In genomic region chr1:186681136-186681535, GRCh38 we compare ENCODE assay signal across 9 cellular contexts. TPM values are rescaled to one million over a fixed set of nuclear protein-coding genes. Genes with fewer than 3 reads are reported as not detected.
DNase-seq lines count a peak whose midpoint lies in the region; ATAC-seq, FAIRE-seq and TF ChIP-seq lines count a peak whose summit lies in the region.
"Had no signal": no experiment of that assay in that cellular context is flagged by ENCODE, and none has a peak within 500 bp of the region (broad histone marks: within the 10 kb centered on the region; RNA-seq: fewer than 3 reads in every experiment).

No MANE protein-coding gene starts in this region.

- CTCF ChIA-PET in A549 (lab: Yijun Ruan, JAX), result interaction anchor here (0.6 to 2.9 kb wide), 13 partner anchors 11 to 275 kb away, joined by 3 to 24 read pairs (median 5); no protein-coding TSS in a partner anchor

- POLR2A ChIA-PET in A549 (lab: Yijun Ruan, JAX), result interaction anchor here (1.0 to 1.9 kb wide), 3 partner anchors 35 to 306 kb away, joined by 3 to 7 read pairs (median 7); partner anchors contain the start of gene TPR

- TF ChIP-seq CTCF in A549 (IDR thresholded peaks at IDR 0.05), result no peak
- no peak for TF ChIP-seq CTCF in coronary artery (IDR thresholded peaks at IDR 0.05)

- no peak for TF ChIP-seq POLR2A in A549 (IDR thresholded peaks at IDR 0.05; ENCODE audit: low read length)

- H3K9me3 ChIP-seq in A549 (no peaks in the 10 kb centered on the region), mucosa of stomach (ENCODE audit: control insufficient read depth, low read length) (no peaks in the 10 kb centered on the region)

- no peaks in the 10 kb centered on the region for H3K36me3 ChIP-seq in mucosa of stomach (ENCODE audit: control insufficient read depth, insufficient read depth, low read length)

- peak; percentile 8 to 14; a peak in 5 of 6 replicates for ATAC-seq in A549
- no peak for ATAC-seq in HG03457 (IDR thresholded peaks at IDR 0.05; ENCODE audit: unreplicated experiment)
- no peak for ATAC-seq in HG03442 (IDR thresholded peaks at IDR 0.05; ENCODE audit: unreplicated experiment)

- no peak for TF ChIP-seq EP300 in A549 (IDR thresholded peaks at IDR 0.05)

- H3K27me3 ChIP-seq in mucosa of stomach (ENCODE audit: control insufficient read depth, insufficient read depth, low read length), result peaks cover 15% of the 10 kb centered on the region

- peak in 1 of 2 experiments; percentile 23 for DNase-seq in A549 (ENCODE audit: low read depth in 1 of 2, low spot score in 1 of 2)
- peak; percentile 15 for DNase-seq in HT1080 (ENCODE audit: low read depth)
- DNase-seq in coronary artery (ENCODE audit: low spot score), result no peak
- DNase-seq in stimulated activated CD4-positive, alpha-beta T cell treated with anti-CD3 and anti-CD28 coated beads, Interleukin-1b, Interleukin-23, amount 100 ng/mL, for 48 hours, result no peak
- no peak for DNase-seq in NCI-H1092 treated with DMSO at 0.1 percent for 48 hours (lab: John Stamatoyannopoulos, UW)
- DNase-seq: Karpas-422 had no signal

- H3K4me1 ChIP-seq in A549, result peaks cover 35% of the 10 kb centered on the region
- peaks cover 6% of the 10 kb centered on the region for H3K4me1 ChIP-seq in mucosa of stomach (ENCODE audit: control insufficient read depth, insufficient read depth, low read length)

- H3K27ac ChIP-seq in A549 (peak overlapping the region; percentile 93), coronary artery (peak overlapping the region; percentile 88 to 89)

- H3K9ac ChIP-seq in mucosa of stomach (ENCODE audit: low read length), result peak overlapping the region; percentile 78

- WGBS in A549 (ENCODE audit: missing lambda C conversion rate), result under 1% methylated on average over 9 of the region's 9 CpGs

- peak overlapping the region; percentile 72 for H3K4me3 ChIP-seq in A549
- peak overlapping the region; percentile 86 for H3K4me3 ChIP-seq in coronary artery
- no peak overlapping the region for H3K4me3 ChIP-seq in mucosa of stomach (ENCODE audit: low read length)

- TF ChIP-seq RAD21 in A549 (conservative IDR thresholded peaks at IDR 0.05 in 1 of 2, IDR thresholded peaks at IDR 0.05 in 1 of 2), result no peak

- peak overlapping the region; percentile 80 for H3K4me2 ChIP-seq in A549

- no peak for FAIRE-seq in A549 (lab: Jason Lieb, UNC)

TF ChIP-seq in A549, 52 proteins besides CTCF, POLR2A, EP300 and RAD21:
- TF ChIP-seq RNF2 (IDR thresholded peaks at IDR 0.05; ENCODE audit: borderline replicate concordance, low read depth), result no peak
- TF ChIP-seq, protein P1, sequence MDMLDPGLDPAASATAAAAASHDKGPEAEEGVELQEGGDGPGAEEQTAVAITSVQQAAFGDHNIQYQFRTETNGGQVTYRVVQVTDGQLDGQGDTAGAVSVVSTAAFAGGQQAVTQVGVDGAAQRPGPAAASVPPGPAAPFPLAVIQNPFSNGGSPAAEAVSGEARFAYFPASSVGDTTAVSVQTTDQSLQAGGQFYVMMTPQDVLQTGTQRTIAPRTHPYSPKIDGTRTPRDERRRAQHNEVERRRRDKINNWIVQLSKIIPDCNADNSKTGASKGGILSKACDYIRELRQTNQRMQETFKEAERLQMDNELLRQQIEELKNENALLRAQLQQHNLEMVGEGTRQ (IDR thresholded peaks at IDR 0.05), result no peak
- TF ChIP-seq ELK1 (IDR thresholded peaks at IDR 0.05; ENCODE audit: low read depth, low read length), result no peak
- no peak for TF ChIP-seq JUN (IDR thresholded peaks at IDR 0.05)

RNA-seq across cellular contexts. Expression of gene PTGS2, which starts 0.9 kb away (rescaled TPM):
- polyA plus RNA-seq in A549 (2011; rRNA removed) (127 and 140 TPM in 2 replicates), A549 (2017; fragmentation: RNase III; extraction: RNeasy Plus Mini Kit Qiagen cat#74134 plus additional on column Dnase treatment) (6.9 to 12.3 TPM (median 8.2 TPM) in 3 replicates)
- 12.1 and 13.0 TPM in 2 replicates for polyA plus RNA-seq in A549 (2012; cell fraction: cytosol; rRNA removed)
- 33.8 and 37.1 TPM in 2 replicates for polyA plus RNA-seq in A549 (2012; cell fraction: nucleus; rRNA removed)
- 109 and 110 TPM in 2 replicates for polyA minus RNA-seq in A549 (2011; rRNA and poly(A)+ RNA removed)
- total RNA-seq in HT1080 (2014; rRNA removed; shearing (Covaris generic)), result 0.69 and 4.0 TPM in 2 replicates
- polyA plus RNA-seq in HT1080 (2015; cell fraction: cytosol; rRNA removed), result 0.98 and 2.4 TPM in 2 replicates
- 10.9 and 16.3 TPM in 2 replicates for polyA plus RNA-seq in HT1080 (2015; cell fraction: nucleus; rRNA removed)

Comparison
In these comparisons a context has a peak if more than half of its experiments do, and no peak if none do; other contexts are left out.
1. ATAC-seq: peak in A549 (2 of 2); none in HG03457 (single experiment) and HG03442 (single experiment).